ENCODE assay signal across 22 cellular contexts in the genomic region with DNA sequence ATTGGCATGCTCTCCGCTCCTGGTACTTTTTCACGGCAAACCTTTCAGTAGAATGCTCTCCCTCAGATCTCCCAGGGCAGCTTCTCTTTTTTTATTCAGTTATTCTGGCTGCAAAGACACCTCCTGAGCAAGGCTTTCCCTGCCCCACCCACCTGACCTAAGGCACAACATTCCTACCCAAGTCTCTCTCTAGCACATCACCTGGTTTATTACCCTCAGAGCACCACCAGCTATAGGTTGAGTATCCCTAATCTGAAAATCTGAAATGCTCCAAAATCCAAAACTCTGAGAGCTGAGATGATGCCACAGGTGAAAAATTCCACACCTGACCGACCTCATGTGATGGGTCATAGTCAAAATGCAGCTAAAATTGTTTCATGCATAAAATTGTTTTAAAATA.
"Had no signal": no experiment of that assay in that cellular context is flagged by ENCODE, and none has a peak within 500 bp of the region (broad histone marks: within the 10 kb centered on the region; RNA-seq: fewer than 3 reads in every experiment).

No MANE protein-coding gene starts in this region.

- H3K4me1 Mint-ChIP-seq: naive B cell; stimulated activated effector memory CD8-positive, alpha-beta T cell treated with anti-CD3 and anti-CD28 coated beads, Interleukin-12 subunit alpha, Interleukin-12 subunit beta, amount 100 ng/mL, for 72 hours had no signal

- H3K36me3 Mint-ChIP-seq: naive B cell; natural killer cell treated with Interleukin-12 subunit alpha and Interleukin-12 subunit beta and Interleukin-15 and Interleukin-18, amount 100 ng/mL, for 72 hours; stimulated activated effector memory CD8-positive, alpha-beta T cell treated with anti-CD3 and anti-CD28 coated beads, Interleukin-12 subunit alpha, Interleukin-12 subunit beta, amount 100 ng/mL, for 72 hours had no signal

- H3K9me3 Mint-ChIP-seq: naive B cell had no signal

- ATAC-seq: mucosa of descending colon; natural killer cell treated with Interleukin-12 subunit alpha and Interleukin-12 subunit beta and Interleukin-15 and Interleukin-18, amount 100 ng/mL, for 72 hours; psoas muscle; right cardiac atrium; stimulated activated effector memory CD8-positive, alpha-beta T cell treated with anti-CD3 and anti-CD28 coated beads, Interleukin-12 subunit alpha, Interleukin-12 subunit beta, amount 100 ng/mL, for 72 hours; stimulated activated naive CD8-positive, alpha-beta T cell treated with anti-CD3 and anti-CD28 coated beads, Interleukin-15, Interleukin-2, amounts not matched to agents 100 U/mL and 50 U/mL, for 24 hours had no signal

- H3K27me3 ChIP-seq: sigmoid colon, transverse colon had no signal

- H3K4me1 ChIP-seq: lower lobe of right lung, psoas muscle had no signal

- DNase-seq: dorsolateral prefrontal cortex; effector CD4-positive, alpha-beta T cell; hypothalamus; left ventricle myocardium superior; lower lobe of right lung; mucosa of descending colon; naive B cell; nucleus accumbens; psoas muscle; right cardiac atrium; sigmoid colon; stimulated activated CD4-positive, alpha-beta T cell treated with anti-CD3 and anti-CD28 coated beads, Interleukin-2, amount 100 ng/mL, for 24 hours; stimulated activated CD4-positive, alpha-beta T cell treated with anti-CD3 and anti-CD28 coated beads, Interleukin-4, amount 100 ng/mL, for 24 hours; stimulated activated naive CD8-positive, alpha-beta T cell treated with anti-CD3 and anti-CD28 coated beads, Interleukin-15, Interleukin-2, amounts not matched to agents 100 U/mL and 50 U/mL, for 24 hours; transverse colon had no signal

- H3K9me3 ChIP-seq: lower lobe of right lung, mucosa of descending colon, psoas muscle, sigmoid colon, thoracic aorta, transverse colon had no signal

- H3K36me3 ChIP-seq: lower lobe of right lung, sigmoid colon, thoracic aorta, transverse colon had no signal

- H3K4me3 ChIP-seq: dorsolateral prefrontal cortex, lower lobe of right lung, mucosa of descending colon, psoas muscle, sigmoid colon, thoracic aorta, transverse colon had no signal

- FAIRE-seq: colon, frontal cortex, keratinocyte, urothelium cell line had no signal

- H3K4me3 Mint-ChIP-seq: naive B cell; natural killer cell treated with Interleukin-12 subunit alpha and Interleukin-12 subunit beta and Interleukin-15 and Interleukin-18, amount 100 ng/mL, for 72 hours; stimulated activated effector memory CD8-positive, alpha-beta T cell treated with anti-CD3 and anti-CD28 coated beads, Interleukin-12 subunit alpha, Interleukin-12 subunit beta, amount 100 ng/mL, for 72 hours had no signal

- H3K27ac Mint-ChIP-seq: natural killer cell treated with Interleukin-12 subunit alpha and Interleukin-12 subunit beta and Interleukin-15 and Interleukin-18, amount 100 ng/mL, for 72 hours; stimulated activated effector memory CD8-positive, alpha-beta T cell treated with anti-CD3 and anti-CD28 coated beads, Interleukin-12 subunit alpha, Interleukin-12 subunit beta, amount 100 ng/mL, for 72 hours had no signal

- H3K27ac ChIP-seq: dorsolateral prefrontal cortex, lower lobe of right lung, psoas muscle, sigmoid colon, thoracic aorta, transverse colon had no signal
